Comparison of ENCODE assay signal across 8 cellular contexts in the genomic region with DNA sequence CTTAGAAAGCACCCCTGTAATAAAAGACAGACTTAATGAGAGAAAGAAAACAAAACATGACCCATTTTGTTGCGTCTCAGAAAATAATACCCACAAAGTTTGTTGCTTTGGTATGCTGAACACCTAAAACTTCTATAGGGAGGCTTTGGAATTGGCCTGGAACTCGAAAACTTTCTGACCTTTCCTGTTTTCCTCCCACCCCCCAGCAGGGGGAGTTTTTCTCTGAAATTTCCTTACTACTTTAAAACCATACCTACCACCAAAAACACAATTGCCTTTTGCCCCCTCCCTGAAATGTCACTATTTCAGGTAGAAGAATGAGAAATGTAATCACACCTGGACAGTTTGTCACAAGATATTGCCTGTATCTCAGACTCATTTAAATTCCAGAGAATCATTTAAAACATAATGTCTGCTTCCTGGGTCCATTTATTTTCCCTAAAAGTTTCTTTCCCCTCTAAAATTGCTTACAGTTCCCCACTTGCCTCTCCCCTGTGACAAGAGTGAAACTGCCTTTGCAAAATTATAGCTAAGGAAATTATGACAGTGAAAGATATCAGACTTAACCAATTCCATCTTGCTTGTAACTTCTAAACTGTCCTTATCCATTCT.
A peak's percentile ranks its signal among the peaks of the same experiment; 100 is the strongest.
DNase-seq lines count a peak whose midpoint lies in the region; ATAC-seq, FAIRE-seq and TF ChIP-seq lines count a peak whose summit lies in the region.

No MANE protein-coding gene starts in this region.

- no peak overlapping the region for H3K27ac ChIP-seq in Panc1 (ENCODE audit: low read length)
- H3K27ac ChIP-seq in iPS DF 6.9 (ENCODE audit: low read length), result no peak overlapping the region
- no peak overlapping the region for H3K27ac ChIP-seq in spleen

- H3K4me3 ChIP-seq in Panc1 (ENCODE audit: low read depth in 2 of 2, low read length in 2 of 2), result no peak overlapping the region
- H3K4me3 ChIP-seq in iPS DF 6.9 (ENCODE audit: low read length), result no peak overlapping the region
- H3K4me3 ChIP-seq in spleen, result no peak overlapping the region

- no TSS peak for BruUV-seq in Panc1 (replicated peaks; lab: Mats Ljungman, UMichigan)

- no peaks in the 10 kb centered on the region for H3K27me3 ChIP-seq in Panc1 (ENCODE audit: control insufficient read depth, insufficient read depth, low read length)
- H3K27me3 ChIP-seq in iPS DF 6.9 (ENCODE audit: control insufficient read depth, insufficient read depth, low read length), result no peaks in the 10 kb centered on the region
- H3K27me3 ChIP-seq in spleen (replicated peaks in 1 of 7), result no peaks in the 10 kb centered on the region

- ATAC-seq in Panc1 (no peak), HG03432 (IDR thresholded peaks at IDR 0.05; ENCODE audit: unreplicated experiment) (no peak)

- no peak for FAIRE-seq in GM12892 (lab: Jason Lieb, UNC)

- POLR2A ChIA-PET in Panc1 (lab: Charles Lee), result no interaction called here

- TF ChIP-seq CTCF in Panc1 (IDR thresholded peaks at IDR 0.05), result peak; percentile 39; the same call in 1 of the 2 replicates
- TF ChIP-seq CTCF in spleen (IDR thresholded peaks at IDR 0.05 in 8 of 11, conservative IDR thresholded peaks at IDR 0.05 in 3 of 11), result peak in 5 of 11 experiments; percentile 42 to 53 (median 50)

- H3K4me1 ChIP-seq in Panc1 (ENCODE audit: control insufficient read depth, insufficient read depth, low read length) (no peaks in the 10 kb centered on the region), iPS DF 6.9 (ENCODE audit: control insufficient read depth, insufficient read depth, low read length) (no peaks in the 10 kb centered on the region; the same call in 1 of the 2 replicates), spleen (no peaks in the 10 kb centered on the region)

- H3K36me3 ChIP-seq in Panc1 (ENCODE audit: control insufficient read depth, insufficient read depth, low read length), result no peaks in the 10 kb centered on the region
- H3K36me3 ChIP-seq in iPS DF 6.9 (ENCODE audit: control insufficient read depth, insufficient read depth, low read length), result no peaks in the 10 kb centered on the region; the same call in 1 of the 2 replicates
- no peaks in the 10 kb centered on the region for H3K36me3 ChIP-seq in spleen

- intact Hi-C loops in Panc1 (cut with micrococcal nuclease; ENCODE audit: unreplicated experiment) (no loop called here), spleen (cut with DNase I; ENCODE audit: low total_unique reads) (no loop called here)

- DNase-seq in AG20443 (ENCODE audit: low spot score) (peak; percentile 26), GM19238 (ENCODE audit: insufficient read length, low spot score) (peak; percentile 1), Panc1 (ENCODE audit: low read depth, low spot score) (no peak), iPS DF 6.9 (ENCODE audit: low read depth, low spot score) (peak; percentile 35), spleen (no peak), amniotic stem cell (lab: John Stamatoyannopoulos, UW) (no peak), GM12892 (ENCODE audit: insufficient read length) (no peak)

- CTCF ChIA-PET in Panc1 (lab: Charles Lee), result no interaction called here

- WGBS in iPS DF 6.9 (ENCODE audit: insufficient coverage, insufficient read length), result no CpG with 5 or more reads among the region's 2 CpGs
- 68 to 78% (median 74%) methylated on average over 2 of the region's 2 CpGs for WGBS in spleen, 5 donors

- TF ChIP-seq POLR2A in spleen (IDR thresholded peaks at IDR 0.05) (no peak), GM12892 (IDR thresholded peaks at IDR 0.05; ENCODE audit: low read depth, low read length) (no peak)

- H3K9me3 ChIP-seq in Panc1 (ENCODE audit: control insufficient read depth, insufficient read depth, low read depth, low read length), result no peaks in the 10 kb centered on the region
- H3K9me3 ChIP-seq in iPS DF 6.9 (ENCODE audit: control insufficient read depth, insufficient read depth, low read length), result no peaks in the 10 kb centered on the region; the same call in 1 of the 2 replicates
- H3K9me3 ChIP-seq in spleen, result no peaks in the 10 kb centered on the region

- in situ Hi-C loops in Panc1 (cut with HindIII; ENCODE audit: low pct_unique_long_range_greater_than_20kb, low sequenced_read_pairs), result no loop called here

Comparison
In these comparisons a context has a peak if more than half of its experiments do, and no peak if none do; other contexts are left out.
1. DNase-seq: peak in AG20443 (single experiment), GM19238 (single experiment) and iPS DF 6.9 (single experiment); none in Panc1 (single experiment), spleen (single experiment), amniotic stem cell (single experiment) and GM12892 (single experiment).